In the genomic region with DNA sequence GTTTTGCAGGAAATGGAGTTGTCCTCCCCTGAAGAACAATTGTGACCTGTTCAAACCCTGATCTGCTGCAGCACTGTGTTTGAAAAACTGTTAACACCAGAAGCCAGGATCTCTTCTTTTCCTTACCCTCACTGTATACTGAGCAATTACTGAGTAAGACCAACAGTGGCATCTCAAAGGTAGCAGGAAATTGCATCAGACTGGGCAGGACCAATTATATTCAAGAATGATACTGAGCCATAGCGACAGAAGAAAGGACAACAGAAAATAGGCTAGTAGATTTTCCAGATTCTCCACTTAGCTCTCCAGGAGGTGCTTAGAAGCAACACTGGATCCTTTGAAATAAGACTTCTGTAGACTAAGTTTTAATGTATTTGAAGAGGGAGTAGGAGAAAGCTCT, we compare ENCODE assay signal across 13 cellular contexts. TPM values are rescaled to one million over a fixed set of nuclear protein-coding genes. Genes with fewer than 3 reads are reported as not detected.
"Had no signal": no experiment of that assay in that cellular context is flagged by ENCODE, and none has a peak within 500 bp of the region (broad histone marks: within the 10 kb centered on the region; RNA-seq: fewer than 3 reads in every experiment).

No MANE protein-coding gene starts in this region.

- H3K27ac ChIP-seq: dorsolateral prefrontal cortex, neural progenitor cell, thyroid gland had no signal

- DNase-seq: activated CD4-positive, alpha-beta memory T cell treated with anti-CD3 and anti-CD28 coated beads for 36 hours; activated CD4-positive, alpha-beta T cell treated with anti-CD3 and anti-CD28 coated beads for 36 hours; activated CD8-positive, alpha-beta memory T cell treated with anti-CD3 and anti-CD28 coated beads, Interleukin-2, amount 10 ng/mL, durations not matched to agents 7 days and 5 days; activated naive CD4-positive, alpha-beta T cell treated with anti-CD3 and anti-CD28 coated beads, Interleukin-2, amount 10 ng/mL, durations not matched to agents 7 days and 5 days; activated T-cell treated with anti-CD3 and anti-CD28 coated beads, Interleukin-2, amount 50 U/mL, for 1 hour; dorsolateral prefrontal cortex; endodermal cell; islet precursor cell; stimulated activated CD4-positive, alpha-beta T cell treated with anti-CD3 and anti-CD28 coated beads, Interleukin-12 subunit alpha, Interleukin-12 subunit beta, amount 100 ng/mL, for 4 hours; stimulated activated CD4-positive, alpha-beta T cell treated with anti-CD3 and anti-CD28 coated beads, Interleukin-2, amount 100 ng/mL, for 24 hours; thyroid gland had no signal

- H3K4me3 ChIP-seq: dorsolateral prefrontal cortex, neural progenitor cell, thyroid gland had no signal

- H2AFZ ChIP-seq: neural progenitor cell had no signal

- H3K9me3 ChIP-seq: thyroid gland had no signal

- H3K36me3 ChIP-seq: neural progenitor cell, thyroid gland had no signal

- H3K4me2 ChIP-seq: neural progenitor cell had no signal

- H3K9ac ChIP-seq: neural progenitor cell had no signal

- H3K4me1 ChIP-seq: neural progenitor cell, thyroid gland had no signal

- H3K27me3 ChIP-seq: neural progenitor cell, thyroid gland had no signal

- ATAC-seq: activated CD4-positive, alpha-beta T cell treated with anti-CD3 and anti-CD28 coated beads for 36 hours; activated CD8-positive, alpha-beta memory T cell treated with anti-CD3 and anti-CD28 coated beads, Interleukin-2, amount 10 ng/mL, durations not matched to agents 7 days and 5 days; left lobe of liver had no signal

RNA-seq across cellular contexts. Expression of gene INHBA, which starts 57.4 kb away (rescaled TPM):
- total RNA-seq: activated CD4-positive, alpha-beta memory T cell treated with anti-CD3 and anti-CD28 coated beads for 36 hours; activated CD4-positive, alpha-beta T cell treated with anti-CD3 and anti-CD28 coated beads for 36 hours; activated CD8-positive, alpha-beta memory T cell treated with anti-CD3 and anti-CD28 coated beads, Interleukin-2, amount 10 ng/mL, durations not matched to agents 7 days and 5 days; endodermal cell had no signal
